In the genomic region with DNA sequence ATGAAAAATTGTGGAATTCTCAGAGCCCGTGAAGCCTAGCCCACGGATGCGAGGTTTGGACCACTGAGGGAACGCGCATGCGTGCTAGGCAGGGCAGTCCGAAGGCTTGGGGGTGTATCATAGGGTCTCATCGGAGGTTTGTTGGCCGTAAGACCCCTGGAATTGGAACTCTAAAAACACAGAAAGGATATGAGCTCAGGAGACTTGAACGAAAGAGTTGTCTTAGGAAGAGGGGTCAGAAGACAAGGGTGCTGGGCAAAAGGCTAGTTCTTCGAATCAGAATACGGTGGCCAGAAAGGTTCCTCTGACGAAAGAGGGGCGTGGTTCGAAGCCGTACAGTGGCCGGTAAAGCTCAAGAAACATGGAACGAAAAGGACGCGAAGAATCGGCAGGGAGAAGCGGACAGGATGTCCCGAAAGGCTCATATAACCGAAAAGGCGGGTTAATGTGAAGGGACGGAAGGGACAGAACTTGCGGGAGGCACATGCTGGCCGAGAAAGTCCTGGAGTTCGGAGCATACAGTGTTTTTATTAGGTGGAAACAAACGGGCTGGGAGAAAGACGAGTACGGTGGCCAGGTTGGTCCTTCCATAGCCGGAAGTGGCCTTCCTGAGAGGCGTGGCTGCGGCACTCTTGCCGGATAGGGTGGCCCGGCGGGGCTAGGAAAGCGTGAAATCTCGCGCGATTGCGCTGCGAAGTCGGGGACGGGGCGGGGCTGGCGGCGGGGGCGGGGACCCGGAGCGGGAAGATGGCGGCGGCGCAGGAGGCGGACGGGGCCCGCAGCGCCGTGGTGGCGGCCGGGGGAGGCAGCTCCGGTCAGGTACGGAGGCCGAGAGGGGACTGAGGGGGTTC, we compare ENCODE assay signal across 8 cellular contexts.
DNase-seq lines count a peak whose midpoint lies in the region; ATAC-seq and FAIRE-seq lines count a peak whose summit lies in the region.

A gene with protein sequence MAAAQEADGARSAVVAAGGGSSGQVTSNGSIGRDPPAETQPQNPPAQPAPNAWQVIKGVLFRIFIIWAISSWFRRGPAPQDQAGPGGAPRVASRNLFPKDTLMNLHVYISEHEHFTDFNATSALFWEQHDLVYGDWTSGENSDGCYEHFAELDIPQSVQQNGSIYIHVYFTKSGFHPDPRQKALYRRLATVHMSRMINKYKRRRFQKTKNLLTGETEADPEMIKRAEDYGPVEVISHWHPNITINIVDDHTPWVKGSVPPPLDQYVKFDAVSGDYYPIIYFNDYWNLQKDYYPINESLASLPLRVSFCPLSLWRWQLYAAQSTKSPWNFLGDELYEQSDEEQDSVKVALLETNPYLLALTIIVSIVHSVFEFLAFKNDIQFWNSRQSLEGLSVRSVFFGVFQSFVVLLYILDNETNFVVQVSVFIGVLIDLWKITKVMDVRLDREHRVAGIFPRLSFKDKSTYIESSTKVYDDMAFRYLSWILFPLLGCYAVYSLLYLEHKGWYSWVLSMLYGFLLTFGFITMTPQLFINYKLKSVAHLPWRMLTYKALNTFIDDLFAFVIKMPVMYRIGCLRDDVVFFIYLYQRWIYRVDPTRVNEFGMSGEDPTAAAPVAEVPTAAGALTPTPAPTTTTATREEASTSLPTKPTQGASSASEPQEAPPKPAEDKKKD (plus strand): TSS at position 732 of the 851 bp plus-strand sequence. CDS start 16 bp downstream, at position 748.

- DNase-seq in COR-L47 (lab: John Stamatoyannopoulos, UW) (peak; percentile 96), HTR-8/SVneo (ENCODE audit: insufficient read length, low spot score) (peak; percentile 97), NOMO-1 treated with DMSO at 0.1 percent for 48 hours (lab: John Stamatoyannopoulos, UW; ENCODE audit: unreplicated experiment) (peak; percentile 92), medulla oblongata (ENCODE audit: extremely low spot score) (peak; percentile 97)
- DNase-seq in activated CD8-positive, alpha-beta memory T cell treated with anti-CD3 and anti-CD28 coated beads for 4 hours (ENCODE audit: low read depth in 2 of 2) = peak; percentile 94
- peak; percentile 93 to 94 (median 94) for DNase-seq in effector memory CD4-positive, alpha-beta T cell
- peak; percentile 94 to 98 (median 95) for DNase-seq in stimulated activated CD4-positive, alpha-beta T cell treated with anti-CD3 and anti-CD28 coated beads, TNF-alpha, amount 100 ng/mL, for 48 hours (ENCODE audit: low read depth in 3 of 3)

- no peaks in the 10 kb centered on the region for H3K27me3 ChIP-seq in effector memory CD4-positive, alpha-beta T cell (replicated peaks; ENCODE audit: control insufficient read depth, insufficient read depth, low read length, poor library complexity, severe bottlenecking)

- H3K36me3 ChIP-seq in effector memory CD4-positive, alpha-beta T cell (ENCODE audit: control insufficient read depth, insufficient read depth, low read length) = peaks cover 4% of the 10 kb centered on the region

- H3K9me3 ChIP-seq in effector memory CD4-positive, alpha-beta T cell (ENCODE audit: control insufficient read depth, low read length) = no peaks in the 10 kb centered on the region

- H3K27ac ChIP-seq in effector memory CD4-positive, alpha-beta T cell (ENCODE audit: insufficient read depth, low read length, poor library complexity, severe bottlenecking) = peak within 1 kb of the TSS; percentile 84

- peak within 1 kb of the TSS; percentile 96 for H3K4me3 ChIP-seq in effector memory CD4-positive, alpha-beta T cell (ENCODE audit: insufficient read depth, low read depth, low read length, poor library complexity, severe bottlenecking)

- peaks cover 18% of the 10 kb centered on the region for H3K4me1 ChIP-seq in effector memory CD4-positive, alpha-beta T cell (ENCODE audit: control insufficient read depth, insufficient read depth, low read length, poor library complexity, severe bottlenecking)

- ATAC-seq in GM21381 (IDR thresholded peaks at IDR 0.05; ENCODE audit: unreplicated experiment) = peak; percentile 77

- peak; percentile 77 for FAIRE-seq in HTR-8/SVneo (lab: Jason Lieb, UNC)

Comparison
In these comparisons a context has a peak if more than half of its experiments do, and no peak if none do; other contexts are left out.
1. Peak in every context shown above with its lines: DNase-seq, ATAC-seq, H3K4me3 ChIP-seq and H3K27ac ChIP-seq.